In genomic region chr2:11187083-11187619, GRCh38 we compare ENCODE assay signal across 1 cellular context.
A peak's percentile ranks its signal among the peaks of the same experiment; 100 is the strongest.
TF ChIP-seq lines count a peak whose summit lies in the region.

No MANE protein-coding gene starts in this region.

TF ChIP-seq in IMR-90, 13 proteins besides CTCF, POLR2A, EP300 and RAD21:
- peak; percentile 40; the same call in 1 of the 2 replicates for TF ChIP-seq BHLHE40 (IDR thresholded peaks at IDR 0.05; ENCODE audit: low read depth, low read length)
- no peak for TF ChIP-seq MAZ (IDR thresholded peaks at IDR 0.05; ENCODE audit: borderline replicate concordance, low read depth, low read length)
- TF ChIP-seq FOS (IDR thresholded peaks at IDR 0.05; ENCODE audit: low read depth, low read length) = peak; percentile 49; the same call in 1 of the 2 replicates
- peak; percentile 23; the same call in 1 of the 2 replicates for TF ChIP-seq CEBPB (IDR thresholded peaks at IDR 0.05; ENCODE audit: low read depth, low read length)
